In genomic region chr11:33034983-33035382, GRCh38 we compare ENCODE assay signal across 22 cellular contexts. TPM values are rescaled to one million over a fixed set of nuclear protein-coding genes. Genes with fewer than 3 reads are reported as not detected.
"Had no signal": no experiment of that assay in that cellular context is flagged by ENCODE, and none has a peak within 500 bp of the region (broad histone marks: within the 10 kb centered on the region; RNA-seq: fewer than 3 reads in every experiment).

No MANE protein-coding gene starts in this region.

- H3K9ac ChIP-seq: KMS-11 had no signal

- H3K27ac ChIP-seq: KMS-11, SJSA1, SK-N-MC had no signal

- H3K27me3 ChIP-seq: SJSA1 had no signal

- ATAC-seq: K562 had no signal

- H3K4me2 ChIP-seq: KMS-11 had no signal

- DNase-seq: Kasumi-1, MV-4-11, NCI-H1048, NCI-H1105, NCI-H1417, NCI-H146, NCI-H1694 treated with DMSO at 0.1 percent for 48 hours, NCI-H1930, NCI-H2081, NCI-H2107, NCI-H2227 treated with DMSO at 0.1 percent for 48 hours, NCI-H524, NCI-H526 treated with DMSO at 0.1 percent for 48 hours, NCI-H748 treated with DMSO at 0.1 percent for 48 hours, Right ventricle myocardium superior, RPMI8226, SIG-M5 had no signal

- H3K9me3 Mint-ChIP-seq: IgD-negative memory B cell had no signal

- H3K4me1 ChIP-seq: SJSA1 had no signal

- H3K9me3 ChIP-seq: SJSA1 had no signal

- H3K4me3 ChIP-seq: K562, SJSA1, SK-N-MC had no signal

- H3K27ac Mint-ChIP-seq: IgD-negative memory B cell had no signal

RNA-seq across cellular contexts. Expression of gene DEPDC7, which starts 19.3 kb away (rescaled TPM):
- polyA plus RNA-seq: IgD-negative memory B cell had no signal
